ENCODE assay signal across 13 cellular contexts in the genomic region with DNA sequence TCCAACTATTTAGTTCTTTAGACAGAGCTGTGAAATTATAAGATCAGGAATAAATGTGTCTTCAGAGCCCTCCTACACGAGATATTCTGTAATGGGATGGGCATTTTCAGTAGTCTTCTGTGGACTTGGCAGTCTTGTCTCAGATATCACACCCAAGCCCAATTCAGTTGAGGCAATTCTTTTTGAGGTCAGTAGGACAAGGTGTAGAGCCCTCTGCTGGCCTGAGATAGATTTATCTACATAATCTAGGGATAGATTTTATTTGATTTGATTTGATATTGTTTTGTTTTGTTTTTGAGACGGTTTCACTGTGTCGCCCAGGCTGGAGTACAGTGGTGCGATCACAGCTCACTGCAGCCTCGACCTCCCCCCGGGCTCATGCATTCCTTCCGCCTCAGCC.
A peak's percentile ranks its signal among the peaks of the same experiment; 100 is the strongest.
DNase-seq lines count a peak whose midpoint lies in the region; ATAC-seq and TF ChIP-seq lines count a peak whose summit lies in the region.
"Had no signal": no experiment of that assay in that cellular context is flagged by ENCODE, and none has a peak within 500 bp of the region (broad histone marks: within the 10 kb centered on the region; RNA-seq: fewer than 3 reads in every experiment).

No MANE protein-coding gene starts in this region.

- no peak overlapping the region for H3K4me3 Mint-ChIP-seq in activated CD8-positive, alpha-beta memory T cell treated with anti-CD3 and anti-CD28 coated beads, Interleukin-2, amount 10 ng/mL, durations not matched to agents 7 days and 5 days
- H3K4me3 Mint-ChIP-seq: CD14-positive monocyte had no signal

- peaks cover 2% of the 10 kb centered on the region for H3K9me3 Mint-ChIP-seq in activated CD8-positive, alpha-beta memory T cell treated with anti-CD3 and anti-CD28 coated beads, Interleukin-2, amount 10 ng/mL, durations not matched to agents 7 days and 5 days (ENCODE audit: low read depth)

- peak; percentile 9 to 27 for DNase-seq in SHP77 (lab: John Stamatoyannopoulos, UW)
- no peak for DNase-seq in SHP77 treated with DMSO at 0.1 percent for 48 hours (lab: John Stamatoyannopoulos, UW)
- DNase-seq in epithelial cell of proximal tubule (ENCODE audit: low read depth): no peak
- no peak for DNase-seq in activated CD8-positive, alpha-beta memory T cell treated with anti-CD3 and anti-CD28 coated beads, Interleukin-2, amount 10 ng/mL, durations not matched to agents 7 days and 5 days
- DNase-seq: activated naive CD4-positive, alpha-beta T cell; effector memory CD4-positive, alpha-beta T cell; islet precursor cell; pancreas had no signal

- CTCF ChIA-PET in activated CD8-positive, alpha-beta memory T cell treated with anti-CD3 and anti-CD28 coated beads, Interleukin-2, amount 10 ng/mL, durations not matched to agents 7 days and 5 days (lab: Charles Lee): interaction anchor here (0.7 kb wide), 1 partner anchor 1606 kb away, joined by 3 read pairs; no protein-coding TSS in a partner anchor

- no peaks in the 10 kb centered on the region for H3K27me3 Mint-ChIP-seq in activated CD8-positive, alpha-beta memory T cell treated with anti-CD3 and anti-CD28 coated beads, Interleukin-2, amount 10 ng/mL, durations not matched to agents 7 days and 5 days

- no peak overlapping the region for H3K27ac Mint-ChIP-seq in activated CD8-positive, alpha-beta memory T cell treated with anti-CD3 and anti-CD28 coated beads, Interleukin-2, amount 10 ng/mL, durations not matched to agents 7 days and 5 days
- H3K27ac Mint-ChIP-seq: CD14-positive monocyte had no signal

- TF ChIP-seq CTCF in OCI-LY1 (IDR thresholded peaks at IDR 0.05; ENCODE audit: low read length) (peak; percentile 39), epithelial cell of proximal tubule (conservative IDR thresholded peaks at IDR 0.05; ENCODE audit: low read depth, low read length) (peak; percentile 52)

- H3K27ac ChIP-seq in OCI-LY1 (ENCODE audit: low read depth, low read length, poor library complexity, severe bottlenecking): no peak overlapping the region
- H3K27ac ChIP-seq: pancreas had no signal

- no peak overlapping the region for H3K9ac ChIP-seq in OCI-LY1 (ENCODE audit: low read length)

- no peaks in the 10 kb centered on the region for H3K9me2 ChIP-seq in OCI-LY1 (ENCODE audit: low read depth, low read length)

- no peaks in the 10 kb centered on the region for H3K9me3 ChIP-seq in OCI-LY1 (ENCODE audit: low read length)

- no peaks in the 10 kb centered on the region for H3K4me1 ChIP-seq in OCI-LY1 (ENCODE audit: insufficient read depth, low read length, severe bottlenecking)
- H3K4me1 ChIP-seq: pancreas had no signal

- H3K4me3 ChIP-seq in OCI-LY1 (ENCODE audit: low read depth, low read length, poor library complexity, severe bottlenecking) (no peak overlapping the region), epithelial cell of proximal tubule (ENCODE audit: low read depth, low read length) (no peak overlapping the region)
- H3K4me3 ChIP-seq: pancreas had no signal

- no peaks in the 10 kb centered on the region for H3K27me3 ChIP-seq in OCI-LY1 (ENCODE audit: insufficient read depth, low read length)
- H3K27me3 ChIP-seq: pancreas had no signal

- H3K4me1 Mint-ChIP-seq in activated CD8-positive, alpha-beta memory T cell treated with anti-CD3 and anti-CD28 coated beads, Interleukin-2, amount 10 ng/mL, durations not matched to agents 7 days and 5 days: no peaks in the 10 kb centered on the region

- no peaks in the 10 kb centered on the region for H3F3A ChIP-seq in OCI-LY1 (ENCODE audit: insufficient read depth, low read length)

- no peak for ATAC-seq in HG02798 (IDR thresholded peaks at IDR 0.05; ENCODE audit: poor library complexity, unreplicated experiment)
- ATAC-seq in activated CD8-positive, alpha-beta memory T cell treated with anti-CD3 and anti-CD28 coated beads, Interleukin-2, amount 10 ng/mL, durations not matched to agents 7 days and 5 days: no peak
- ATAC-seq in HG03108 (IDR thresholded peaks at IDR 0.05; ENCODE audit: unreplicated experiment): no peak
- ATAC-seq in GM19455 (IDR thresholded peaks at IDR 0.05; ENCODE audit: unreplicated experiment): no peak
- ATAC-seq: pancreas had no signal

- no peaks in the 10 kb centered on the region for H4K20me1 ChIP-seq in OCI-LY1 (ENCODE audit: insufficient read depth, low read length)

- H3K36me3 ChIP-seq in OCI-LY1 (ENCODE audit: insufficient read depth, low read length): no peaks in the 10 kb centered on the region
- H3K36me3 ChIP-seq: pancreas had no signal

- H2AFZ ChIP-seq in OCI-LY1 (ENCODE audit: low read length): no peak overlapping the region

- no peaks in the 10 kb centered on the region for H3K79me2 ChIP-seq in OCI-LY1 (ENCODE audit: insufficient read depth, low read length)

- H3K36me3 Mint-ChIP-seq in activated CD8-positive, alpha-beta memory T cell treated with anti-CD3 and anti-CD28 coated beads, Interleukin-2, amount 10 ng/mL, durations not matched to agents 7 days and 5 days: no peaks in the 10 kb centered on the region
- H3K36me3 Mint-ChIP-seq: CD14-positive monocyte had no signal

- H3K4me2 ChIP-seq in OCI-LY1 (ENCODE audit: low read length): no peak overlapping the region

Comparison
In these comparisons a context has a peak if more than half of its experiments do, and no peak if none do; other contexts are left out.
1. DNase-seq: peak in SHP77 (2 of 2); none in SHP77 treated with DMSO at 0.1 percent for 48 hours (single experiment), epithelial cell of proximal tubule (single experiment) and activated CD8-positive, alpha-beta memory T cell treated with anti-CD3 and anti-CD28 coated beads, Interleukin-2, amount 10 ng/mL, durations not matched to agents 7 days and 5 days (single experiment).